Comparison of ENCODE assay signal across 1 cellular context in the genomic region with DNA sequence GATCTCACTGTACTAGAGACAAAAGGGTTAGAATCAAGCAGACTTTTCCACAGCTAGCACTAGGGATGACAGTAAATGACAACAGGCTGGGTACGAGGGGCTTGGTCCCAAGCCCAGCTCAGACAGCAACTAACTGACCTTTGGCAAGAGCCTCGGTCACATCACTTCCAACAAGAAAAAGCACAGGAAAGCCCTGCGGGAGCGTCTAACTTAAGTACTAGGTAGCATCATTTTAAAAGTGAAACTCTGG.
A peak's percentile ranks its signal among the peaks of the same experiment; 100 is the strongest.
TF ChIP-seq lines count a peak whose summit lies in the region.

No MANE protein-coding gene starts in this region.

TF ChIP-seq in HepG2, 621 proteins besides CTCF, POLR2A, EP300 and RAD21 (continued from another document):
- TF ChIP-seq, protein P1, sequence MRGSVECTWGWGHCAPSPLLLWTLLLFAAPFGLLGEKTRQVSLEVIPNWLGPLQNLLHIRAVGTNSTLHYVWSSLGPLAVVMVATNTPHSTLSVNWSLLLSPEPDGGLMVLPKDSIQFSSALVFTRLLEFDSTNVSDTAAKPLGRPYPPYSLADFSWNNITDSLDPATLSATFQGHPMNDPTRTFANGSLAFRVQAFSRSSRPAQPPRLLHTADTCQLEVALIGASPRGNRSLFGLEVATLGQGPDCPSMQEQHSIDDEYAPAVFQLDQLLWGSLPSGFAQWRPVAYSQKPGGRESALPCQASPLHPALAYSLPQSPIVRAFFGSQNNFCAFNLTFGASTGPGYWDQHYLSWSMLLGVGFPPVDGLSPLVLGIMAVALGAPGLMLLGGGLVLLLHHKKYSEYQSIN (CRISPR knock-in tag; IDR thresholded peaks at IDR 0.05; ENCODE audit: borderline replicate concordance): no peak
- TF ChIP-seq MAFG (CRISPR knock-in tag; IDR thresholded peaks at IDR 0.05): no peak
- TF ChIP-seq, protein P2, sequence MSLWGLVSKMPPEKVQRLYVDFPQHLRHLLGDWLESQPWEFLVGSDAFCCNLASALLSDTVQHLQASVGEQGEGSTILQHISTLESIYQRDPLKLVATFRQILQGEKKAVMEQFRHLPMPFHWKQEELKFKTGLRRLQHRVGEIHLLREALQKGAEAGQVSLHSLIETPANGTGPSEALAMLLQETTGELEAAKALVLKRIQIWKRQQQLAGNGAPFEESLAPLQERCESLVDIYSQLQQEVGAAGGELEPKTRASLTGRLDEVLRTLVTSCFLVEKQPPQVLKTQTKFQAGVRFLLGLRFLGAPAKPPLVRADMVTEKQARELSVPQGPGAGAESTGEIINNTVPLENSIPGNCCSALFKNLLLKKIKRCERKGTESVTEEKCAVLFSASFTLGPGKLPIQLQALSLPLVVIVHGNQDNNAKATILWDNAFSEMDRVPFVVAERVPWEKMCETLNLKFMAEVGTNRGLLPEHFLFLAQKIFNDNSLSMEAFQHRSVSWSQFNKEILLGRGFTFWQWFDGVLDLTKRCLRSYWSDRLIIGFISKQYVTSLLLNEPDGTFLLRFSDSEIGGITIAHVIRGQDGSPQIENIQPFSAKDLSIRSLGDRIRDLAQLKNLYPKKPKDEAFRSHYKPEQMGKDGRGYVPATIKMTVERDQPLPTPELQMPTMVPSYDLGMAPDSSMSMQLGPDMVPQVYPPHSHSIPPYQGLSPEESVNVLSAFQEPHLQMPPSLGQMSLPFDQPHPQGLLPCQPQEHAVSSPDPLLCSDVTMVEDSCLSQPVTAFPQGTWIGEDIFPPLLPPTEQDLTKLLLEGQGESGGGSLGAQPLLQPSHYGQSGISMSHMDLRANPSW (CRISPR knock-in tag; IDR thresholded peaks at IDR 0.05; ENCODE audit: borderline replicate concordance): no peak
- no peak for TF ChIP-seq ZNF557 (CRISPR knock-in tag; IDR thresholded peaks at IDR 0.05)
- TF ChIP-seq AKNA (CRISPR knock-in tag; IDR thresholded peaks at IDR 0.05; ENCODE audit: borderline replicate concordance): no peak
- TF ChIP-seq ZNF709 (CRISPR knock-in tag; IDR thresholded peaks at IDR 0.05): no peak
- TF ChIP-seq BCLAF1 (IDR thresholded peaks at IDR 0.05): no peak
- 0 out of 2 replicates have a peak, but pooled peaks have one; percentile 33 for TF ChIP-seq ZNF777 (CRISPR knock-in tag; IDR thresholded peaks at IDR 0.05)
- no peak for TF ChIP-seq ZNF317 (CRISPR knock-in tag; IDR thresholded peaks at IDR 0.05)
- no peak for TF ChIP-seq CC2D1A (CRISPR knock-in tag; IDR thresholded peaks at IDR 0.05)
- peak; percentile 68; the same call in 1 of the 2 replicates for TF ChIP-seq ZNF292 (CRISPR knock-in tag; IDR thresholded peaks at IDR 0.05; ENCODE audit: borderline replicate concordance, low read depth)
- no peak for TF ChIP-seq TBX3 (IDR thresholded peaks at IDR 0.05; ENCODE audit: borderline replicate concordance)
- TF ChIP-seq, protein P3, sequence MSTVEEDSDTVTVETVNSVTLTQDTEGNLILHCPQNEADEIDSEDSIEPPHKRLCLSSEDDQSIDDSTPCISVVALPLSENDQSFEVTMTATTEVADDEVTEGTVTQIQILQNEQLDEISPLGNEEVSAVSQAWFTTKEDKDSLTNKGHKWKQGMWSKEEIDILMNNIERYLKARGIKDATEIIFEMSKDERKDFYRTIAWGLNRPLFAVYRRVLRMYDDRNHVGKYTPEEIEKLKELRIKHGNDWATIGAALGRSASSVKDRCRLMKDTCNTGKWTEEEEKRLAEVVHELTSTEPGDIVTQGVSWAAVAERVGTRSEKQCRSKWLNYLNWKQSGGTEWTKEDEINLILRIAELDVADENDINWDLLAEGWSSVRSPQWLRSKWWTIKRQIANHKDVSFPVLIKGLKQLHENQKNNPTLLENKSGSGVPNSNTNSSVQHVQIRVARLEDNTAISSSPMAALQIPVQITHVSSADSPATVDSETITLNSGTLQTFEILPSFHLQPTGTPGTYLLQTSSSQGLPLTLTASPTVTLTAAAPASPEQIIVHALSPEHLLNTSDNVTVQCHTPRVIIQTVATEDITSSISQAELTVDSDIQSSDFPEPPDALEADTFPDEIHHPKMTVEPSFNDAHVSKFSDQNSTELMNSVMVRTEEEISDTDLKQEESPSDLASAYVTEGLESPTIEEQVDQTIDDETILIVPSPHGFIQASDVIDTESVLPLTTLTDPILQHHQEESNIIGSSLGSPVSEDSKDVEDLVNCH (CRISPR knock-in tag; IDR thresholded peaks at IDR 0.05): no peak
- TF ChIP-seq TFE3 (CRISPR knock-in tag; IDR thresholded peaks at IDR 0.05): 0 out of 2 replicates have a peak, but pooled peaks have one; percentile 15
- TF ChIP-seq KLF9 (CRISPR knock-in tag; IDR thresholded peaks at IDR 0.05; ENCODE audit: low read depth): no peak
- no peak for TF ChIP-seq ZBTB49 (CRISPR knock-in tag; IDR thresholded peaks at IDR 0.05; ENCODE audit: borderline replicate concordance)
- no peak for TF ChIP-seq SATB2 (CRISPR knock-in tag; IDR thresholded peaks at IDR 0.05)
- no peak for TF ChIP-seq ZBTB40 (IDR thresholded peaks at IDR 0.05)
- no peak for TF ChIP-seq ZBTB40 (CRISPR knock-in tag; IDR thresholded peaks at IDR 0.05)
- TF ChIP-seq ISX (CRISPR knock-in tag; conservative IDR thresholded peaks at IDR 0.05): no peak
